16 cellular contexts compared by ENCODE assay signal in the genomic region with DNA sequence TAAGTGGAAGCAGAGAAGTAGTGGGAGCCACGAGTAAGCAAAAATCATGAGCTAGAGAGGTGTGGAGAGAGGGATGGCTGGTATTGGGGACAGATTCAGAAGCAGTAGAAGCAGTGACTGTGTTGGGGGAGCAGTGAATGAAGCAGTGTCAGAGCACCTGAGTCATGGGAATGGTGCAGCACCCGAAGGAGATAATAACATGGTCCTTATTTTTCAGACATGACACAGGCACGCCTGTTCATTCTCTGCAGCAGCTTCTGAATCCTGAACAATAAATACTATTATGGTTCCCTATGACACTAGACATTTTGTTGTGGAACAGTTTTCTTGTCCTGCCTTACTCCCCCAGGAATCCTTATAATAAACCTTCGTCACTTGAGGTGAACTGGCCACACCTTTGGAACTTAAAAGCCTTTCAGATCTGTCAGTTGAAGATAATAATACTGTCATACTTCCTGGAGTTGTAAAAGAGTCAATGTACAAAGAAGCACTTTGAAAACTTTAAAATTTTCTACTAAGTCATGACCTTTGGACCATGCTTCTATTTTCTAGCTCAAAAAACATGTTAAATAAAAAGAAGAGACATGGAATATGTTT.
"Had no signal": no experiment of that assay in that cellular context is flagged by ENCODE, and none has a peak within 500 bp of the region (broad histone marks: within the 10 kb centered on the region; RNA-seq: fewer than 3 reads in every experiment).

No MANE protein-coding gene starts in this region.

- H3K27me3 Mint-ChIP-seq: activated B cell treated with CpG ODN at 0.5 μM for 24 hours; effector memory CD8-positive, alpha-beta T cell had no signal

- H3K4me1 ChIP-seq: stomach had no signal

- H3K9me3 ChIP-seq: stomach, thoracic aorta had no signal

- H3K36me3 ChIP-seq: stomach, thoracic aorta had no signal

- ATAC-seq: effector memory CD8-positive, alpha-beta T cell; left lobe of liver had no signal

- FAIRE-seq: TTC549, urothelium cell line had no signal

- H3K27ac ChIP-seq: stomach, thoracic aorta had no signal

- H3K4me1 Mint-ChIP-seq: nephron progenitor cell had no signal

- DNase-seq: activated B cell treated with CpG ODN at 0.5 μM for 24 hours; activated CD4-positive, alpha-beta T cell treated with anti-CD3 and anti-CD28 coated beads, Interleukin-2, amount 10 ng/mL, durations not matched to agents 24 days and 14 days; activated CD8-positive, alpha-beta memory T cell treated with anti-CD3 and anti-CD28 coated beads for 24 hours; activated naive CD4-positive, alpha-beta T cell treated with anti-CD3 and anti-CD28 coated beads, Interleukin-2, amount 10 ng/mL, durations not matched to agents 7 days and 5 days; caudate nucleus; effector memory CD8-positive, alpha-beta T cell; hypothalamus; nephron progenitor cell; stimulated activated CD4-positive, alpha-beta T cell treated with anti-CD3 and anti-CD28 coated beads, Interleukin-4, amount 100 ng/mL, for 1 hour; stomach had no signal

- H3K4me3 ChIP-seq: stomach, thoracic aorta had no signal

- H3K9me3 Mint-ChIP-seq: activated B cell treated with CpG ODN at 0.5 μM for 24 hours; activated CD4-positive, alpha-beta T cell treated with anti-CD3 and anti-CD28 coated beads, Interleukin-2, amount 10 ng/mL, durations not matched to agents 24 days and 14 days; activated naive CD4-positive, alpha-beta T cell treated with anti-CD3 and anti-CD28 coated beads, Interleukin-2, amount 10 ng/mL, durations not matched to agents 7 days and 5 days; activated T-helper 2 cell treated with anti-CD3 and anti-CD28 coated beads, Interferon-gamma antibody, Interleukin-2, Interleukin-4, amounts not matched to agents 10 μg/mL and 5 μg/mL and 100 μg/mL, durations not matched to agents 14 hours and 24 hours and 36 hours; effector memory CD8-positive, alpha-beta T cell; nephron progenitor cell; T-helper 1 cell treated with Interleukin-12 subunit alpha and Interleukin-12 subunit beta and Interleukin-4 antibody, amounts not matched to agents 30 μg/mL and 1 μg/mL, for 36 hours had no signal

- H3K4me3 Mint-ChIP-seq: activated B cell treated with CpG ODN at 0.5 μM for 24 hours; activated CD4-positive, alpha-beta T cell treated with anti-CD3 and anti-CD28 coated beads, Interleukin-2, amount 10 ng/mL, durations not matched to agents 24 days and 14 days; activated naive CD4-positive, alpha-beta T cell treated with anti-CD3 and anti-CD28 coated beads, Interleukin-2, amount 10 ng/mL, durations not matched to agents 7 days and 5 days; effector memory CD8-positive, alpha-beta T cell; nephron progenitor cell; T-helper 1 cell treated with Interleukin-12 subunit alpha and Interleukin-12 subunit beta and Interleukin-4 antibody, amounts not matched to agents 30 μg/mL and 1 μg/mL, for 36 hours had no signal

- H3K27ac Mint-ChIP-seq: activated B cell treated with CpG ODN at 0.5 μM for 24 hours; activated CD4-positive, alpha-beta T cell treated with anti-CD3 and anti-CD28 coated beads, Interleukin-2, amount 10 ng/mL, durations not matched to agents 24 days and 14 days; activated naive CD4-positive, alpha-beta T cell treated with anti-CD3 and anti-CD28 coated beads, Interleukin-2, amount 10 ng/mL, durations not matched to agents 7 days and 5 days; activated T-helper 2 cell treated with anti-CD3 and anti-CD28 coated beads, Interferon-gamma antibody, Interleukin-2, Interleukin-4, amounts not matched to agents 10 μg/mL and 5 μg/mL and 100 μg/mL, durations not matched to agents 14 hours and 24 hours and 36 hours; effector memory CD8-positive, alpha-beta T cell; nephron progenitor cell; T-helper 1 cell treated with Interleukin-12 subunit alpha and Interleukin-12 subunit beta and Interleukin-4 antibody, amounts not matched to agents 30 μg/mL and 1 μg/mL, for 36 hours had no signal
